ENCODE assay signal across 1 cellular context in genomic region chr16:14354561-14355351, GRCh38.
TF ChIP-seq lines count a peak whose summit lies in the region.

No MANE protein-coding gene starts in this region.

TF ChIP-seq in GM12878, 131 proteins besides CTCF, POLR2A, EP300 and RAD21 (continued from another document and continues in another):
- no peak for TF ChIP-seq HSF1 (IDR thresholded peaks at IDR 0.05; ENCODE audit: low read depth, low read length)
- peak; percentile 95 for TF ChIP-seq MXI1 (IDR thresholded peaks at IDR 0.05; ENCODE audit: low read depth, low read length)
- TF ChIP-seq SREBF2 (IDR thresholded peaks at IDR 0.05; ENCODE audit: low read length): no peak
- TF ChIP-seq SMARCA5 (IDR thresholded peaks at IDR 0.05): peak; percentile 100
- peak; percentile 99 for TF ChIP-seq FOXM1 (IDR thresholded peaks at IDR 0.05; ENCODE audit: low read depth, low read length)
- peak; percentile 99 for TF ChIP-seq IRF4 (IDR thresholded peaks at IDR 0.05; ENCODE audit: low read depth, low read length)
- TF ChIP-seq MYC (IDR thresholded peaks at IDR 0.05; ENCODE audit: insufficient read depth, insufficient read length, insufficient replicate concordance, low read length, severe bottlenecking): no peak
- peak; percentile 99 for TF ChIP-seq DPF2 (IDR thresholded peaks at IDR 0.05)
- TF ChIP-seq POLR2AphosphoS5 (IDR thresholded peaks at IDR 0.05; ENCODE audit: low read length): no peak
- peak; percentile 96 for TF ChIP-seq MEF2A (IDR thresholded peaks at IDR 0.05; ENCODE audit: insufficient read depth, low read depth, low read length)
- TF ChIP-seq RELB (IDR thresholded peaks at IDR 0.05; ENCODE audit: low read depth): peak; percentile 94
- TF ChIP-seq MTA2 (IDR thresholded peaks at IDR 0.05; ENCODE audit: low read depth): peak; percentile 99
- peak; percentile 98 for TF ChIP-seq TBL1XR1 (IDR thresholded peaks at IDR 0.05; ENCODE audit: low read depth, low read length)
- no peak for TF ChIP-seq STAT1 (conservative IDR thresholded peaks at IDR 0.05)
- TF ChIP-seq HDAC6 (IDR thresholded peaks at IDR 0.05; ENCODE audit: unreplicated experiment): no peak
- peak; percentile 94 for TF ChIP-seq MLLT1 (IDR thresholded peaks at IDR 0.05)
- TF ChIP-seq TCF3 (IDR thresholded peaks at IDR 0.05; ENCODE audit: borderline replicate concordance, insufficient read depth, low read depth, low read length): peak; percentile 61; the same call in 1 of the 2 replicates
- peak; percentile 99 for TF ChIP-seq RCOR1 (conservative IDR thresholded peaks at IDR 0.05; ENCODE audit: low read depth, low read length)
- peak; percentile 97 for TF ChIP-seq ZBED1 (IDR thresholded peaks at IDR 0.05; ENCODE audit: borderline replicate concordance)
- no peak for TF ChIP-seq ZBTB4 (CRISPR knock-in tag; IDR thresholded peaks at IDR 0.05)
- TF ChIP-seq ELK1 (IDR thresholded peaks at IDR 0.05; ENCODE audit: low read depth, low read length): no peak
- TF ChIP-seq SKIL (IDR thresholded peaks at IDR 0.05; ENCODE audit: low read depth, poor library complexity, severe bottlenecking): peak; percentile 95
- no peak for TF ChIP-seq EZH2 (IDR thresholded peaks at IDR 0.05; ENCODE audit: borderline replicate concordance, control insufficient read depth, low read depth, low read length)
- TF ChIP-seq GABPA (IDR thresholded peaks at IDR 0.05; ENCODE audit: low read depth): peak; percentile 70
- peak; percentile 53 for TF ChIP-seq E2F8 (IDR thresholded peaks at IDR 0.05; ENCODE audit: low read depth, partially characterized antibody)
- TF ChIP-seq ZZZ3 (IDR thresholded peaks at IDR 0.05; ENCODE audit: control insufficient read depth, insufficient read length, low read depth): no peak
- 0 out of 2 replicates have a peak, but pooled peaks have one; percentile 6 for TF ChIP-seq YY1 (IDR thresholded peaks at IDR 0.05; ENCODE audit: low read depth, low read length)
- no peak for TF ChIP-seq FOS (IDR thresholded peaks at IDR 0.05; ENCODE audit: borderline replicate concordance, extremely low read depth, insufficient read length)
- peak; percentile 97 for TF ChIP-seq NFXL1 (IDR thresholded peaks at IDR 0.05; ENCODE audit: borderline replicate concordance)
- no peak for TF ChIP-seq TARDBP (IDR thresholded peaks at IDR 0.05; ENCODE audit: borderline replicate concordance)
- TF ChIP-seq CHD2 (IDR thresholded peaks at IDR 0.05; ENCODE audit: borderline replicate concordance, low read depth, low read length): peak; percentile 84; the same call in 1 of the 2 replicates
- no peak for TF ChIP-seq RBBP5 (conservative IDR thresholded peaks at IDR 0.05)
- TF ChIP-seq PRDM15 (CRISPR knock-in tag; IDR thresholded peaks at IDR 0.05): no peak
- no peak for TF ChIP-seq SUZ12 (IDR thresholded peaks at IDR 0.05; ENCODE audit: unreplicated experiment)
- TF ChIP-seq HDGF (IDR thresholded peaks at IDR 0.05): no peak
- peak; percentile 93; the same call in 1 of the 2 replicates for TF ChIP-seq CBX5 (IDR thresholded peaks at IDR 0.05; ENCODE audit: low read depth)
- no peak for TF ChIP-seq NKRF (conservative IDR thresholded peaks at IDR 0.05)
- no peak for TF ChIP-seq IRF3 (IDR thresholded peaks at IDR 0.05)
